In the genomic region with DNA sequence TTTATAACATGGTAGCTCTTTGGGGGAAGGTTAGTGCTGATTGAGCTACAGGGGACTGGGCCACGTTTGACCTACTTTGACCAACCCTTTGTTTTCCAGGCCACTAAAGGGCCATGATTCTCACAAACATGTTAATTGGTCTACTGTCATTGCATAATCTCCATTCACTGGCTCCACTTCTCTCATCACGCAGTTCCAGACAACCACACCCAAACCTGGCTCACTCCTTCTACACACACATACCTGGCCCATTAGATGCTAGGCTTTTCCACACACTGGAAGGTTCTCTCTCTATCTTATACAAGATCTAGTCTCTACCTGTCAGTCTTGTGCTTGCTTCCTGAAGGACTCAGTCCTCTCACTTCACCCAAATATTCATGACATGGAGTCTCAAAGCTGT, we compare ENCODE assay signal across 1 cellular context.
TF ChIP-seq lines count a peak whose summit lies in the region.

No MANE protein-coding gene starts in this region.

TF ChIP-seq in GM12878, 131 proteins besides CTCF, POLR2A, EP300 and RAD21 (continued from another document):
- TF ChIP-seq, protein P1, sequence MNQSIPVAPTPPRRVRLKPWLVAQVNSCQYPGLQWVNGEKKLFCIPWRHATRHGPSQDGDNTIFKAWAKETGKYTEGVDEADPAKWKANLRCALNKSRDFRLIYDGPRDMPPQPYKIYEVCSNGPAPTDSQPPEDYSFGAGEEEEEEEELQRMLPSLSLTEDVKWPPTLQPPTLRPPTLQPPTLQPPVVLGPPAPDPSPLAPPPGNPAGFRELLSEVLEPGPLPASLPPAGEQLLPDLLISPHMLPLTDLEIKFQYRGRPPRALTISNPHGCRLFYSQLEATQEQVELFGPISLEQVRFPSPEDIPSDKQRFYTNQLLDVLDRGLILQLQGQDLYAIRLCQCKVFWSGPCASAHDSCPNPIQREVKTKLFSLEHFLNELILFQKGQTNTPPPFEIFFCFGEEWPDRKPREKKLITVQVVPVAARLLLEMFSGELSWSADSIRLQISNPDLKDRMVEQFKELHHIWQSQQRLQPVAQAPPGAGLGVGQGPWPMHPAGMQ (IDR thresholded peaks at IDR 0.05; ENCODE audit: borderline replicate concordance): no peak
- TF ChIP-seq, protein P2, sequence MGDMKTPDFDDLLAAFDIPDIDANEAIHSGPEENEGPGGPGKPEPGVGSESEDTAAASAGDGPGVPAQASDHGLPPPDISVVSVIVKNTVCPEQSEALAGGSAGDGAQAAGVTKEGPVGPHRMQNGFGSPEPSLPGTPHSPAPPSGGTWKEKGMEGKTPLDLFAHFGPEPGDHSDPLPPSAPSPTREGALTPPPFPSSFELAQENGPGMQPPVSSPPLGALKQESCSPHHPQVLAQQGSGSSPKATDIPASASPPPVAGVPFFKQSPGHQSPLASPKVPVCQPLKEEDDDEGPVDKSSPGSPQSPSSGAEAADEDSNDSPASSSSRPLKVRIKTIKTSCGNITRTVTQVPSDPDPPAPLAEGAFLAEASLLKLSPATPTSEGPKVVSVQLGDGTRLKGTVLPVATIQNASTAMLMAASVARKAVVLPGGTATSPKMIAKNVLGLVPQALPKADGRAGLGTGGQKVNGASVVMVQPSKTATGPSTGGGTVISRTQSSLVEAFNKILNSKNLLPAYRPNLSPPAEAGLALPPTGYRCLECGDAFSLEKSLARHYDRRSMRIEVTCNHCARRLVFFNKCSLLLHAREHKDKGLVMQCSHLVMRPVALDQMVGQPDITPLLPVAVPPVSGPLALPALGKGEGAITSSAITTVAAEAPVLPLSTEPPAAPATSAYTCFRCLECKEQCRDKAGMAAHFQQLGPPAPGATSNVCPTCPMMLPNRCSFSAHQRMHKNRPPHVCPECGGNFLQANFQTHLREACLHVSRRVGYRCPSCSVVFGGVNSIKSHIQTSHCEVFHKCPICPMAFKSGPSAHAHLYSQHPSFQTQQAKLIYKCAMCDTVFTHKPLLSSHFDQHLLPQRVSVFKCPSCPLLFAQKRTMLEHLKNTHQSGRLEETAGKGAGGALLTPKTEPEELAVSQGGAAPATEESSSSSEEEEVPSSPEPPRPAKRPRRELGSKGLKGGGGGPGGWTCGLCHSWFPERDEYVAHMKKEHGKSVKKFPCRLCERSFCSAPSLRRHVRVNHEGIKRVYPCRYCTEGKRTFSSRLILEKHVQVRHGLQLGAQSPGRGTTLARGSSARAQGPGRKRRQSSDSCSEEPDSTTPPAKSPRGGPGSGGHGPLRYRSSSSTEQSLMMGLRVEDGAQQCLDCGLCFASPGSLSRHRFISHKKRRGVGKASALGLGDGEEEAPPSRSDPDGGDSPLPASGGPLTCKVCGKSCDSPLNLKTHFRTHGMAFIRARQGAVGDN (IDR thresholded peaks at IDR 0.05): peak; percentile 17; the same call in 1 of the 2 replicates
TF ChIP-seq in GM12878: peak in this region for 1.
